Comparison of ENCODE assay signal across 19 cellular contexts in the genomic region with DNA sequence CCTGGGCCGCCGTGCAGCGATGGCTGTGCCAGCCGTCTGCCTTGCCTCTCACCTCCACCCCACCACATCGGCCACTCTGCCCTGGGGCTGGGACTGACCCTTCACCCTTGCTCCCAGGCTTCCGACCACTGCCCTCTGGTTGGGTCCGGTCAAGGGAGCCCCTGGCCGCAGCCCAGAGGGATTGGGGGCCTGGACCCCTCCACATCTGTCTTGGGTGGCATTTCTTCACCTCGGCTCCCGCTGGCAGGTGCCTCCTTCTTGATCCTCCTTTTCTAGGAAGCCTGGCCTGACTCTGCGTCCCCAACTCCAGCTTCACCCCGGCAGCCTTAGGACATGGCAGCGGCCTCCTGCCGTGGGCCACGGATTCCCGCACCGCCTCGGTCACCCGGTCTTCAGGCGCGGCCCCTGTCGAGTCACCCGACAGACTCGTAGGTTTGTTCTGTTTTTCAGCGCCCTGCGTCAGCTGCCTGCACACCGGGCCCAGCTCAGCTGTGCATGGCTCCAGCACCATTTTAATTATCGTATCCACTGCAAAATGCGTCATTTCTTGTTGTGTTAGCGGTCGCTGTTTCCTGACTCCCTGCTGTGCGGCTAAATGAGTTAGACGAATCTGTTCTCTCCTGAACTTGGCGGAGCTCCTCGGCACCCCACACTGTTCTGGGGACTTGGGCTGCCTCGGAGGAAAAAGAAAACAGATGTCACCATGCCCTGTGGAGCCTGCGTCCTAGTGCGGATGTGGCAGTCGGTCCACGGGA.
"Had no signal": no experiment of that assay in that cellular context is flagged by ENCODE, and none has a peak within 500 bp of the region (broad histone marks: within the 10 kb centered on the region; RNA-seq: fewer than 3 reads in every experiment).

No MANE protein-coding gene starts in this region.

- H3K27ac ChIP-seq: left lung, neutrophil, parathyroid adenoma, sigmoid colon had no signal

- H3K36me3 ChIP-seq: left lung, neutrophil, sigmoid colon had no signal

- H3K4me1 ChIP-seq: left lung, parathyroid adenoma had no signal

- H3K79me2 ChIP-seq: parathyroid adenoma had no signal

- H3K9ac ChIP-seq: parathyroid adenoma had no signal

- H3K36me3 Mint-ChIP-seq: activated naive CD4-positive, alpha-beta T cell treated with anti-CD3 and anti-CD28 coated beads, Interleukin-2, amount 10 ng/mL, durations not matched to agents 7 days and 5 days; naive B cell; type B pancreatic cell had no signal

- H3K9me3 ChIP-seq: left lung, neutrophil, sigmoid colon had no signal

- ATAC-seq: activated CD4-positive, CD25-positive, alpha-beta regulatory T cell treated with anti-CD3 and anti-CD28 coated beads, Interleukin-2, amount 50 U/mL, for 24 hours; activated T-helper 17 cell treated with anti-CD3 and anti-CD28 coated beads, Interleukin-2, amount 50 U/mL, for 72 hours; left lung; stimulated activated naive CD8-positive, alpha-beta T cell treated with anti-CD3 and anti-CD28 coated beads, Interleukin-15, amount 100 ng/mL, for 72 hours had no signal

- H3K4me1 Mint-ChIP-seq: activated naive CD4-positive, alpha-beta T cell treated with anti-CD3 and anti-CD28 coated beads, Interleukin-2, amount 10 ng/mL, durations not matched to agents 7 days and 5 days; activated T-helper 17 cell treated with anti-CD3 and anti-CD28 coated beads, Interleukin-2, amount 50 U/mL, for 72 hours; naive B cell; stimulated activated naive CD8-positive, alpha-beta T cell treated with anti-CD3 and anti-CD28 coated beads, Interleukin-15, amount 100 ng/mL, for 72 hours had no signal

- DNase-seq: activated CD4-positive, alpha-beta T cell treated with anti-CD3 and anti-CD28 coated beads, Interleukin-2, amount 50 U/mL, for 4 hours; activated naive CD4-positive, alpha-beta T cell treated with anti-CD3 and anti-CD28 coated beads, Interleukin-2, amount 10 ng/mL, durations not matched to agents 7 days and 5 days; activated T-cell treated with anti-CD3 and anti-CD28 coated beads for 4 hours; cortex of kidney; effector CD4-positive, alpha-beta T cell; foreskin fibroblast; hypothalamus; kidney; left lung; mammary epithelial cell; naive B cell; sigmoid colon; stimulated activated CD4-positive, alpha-beta T cell treated with anti-CD3 and anti-CD28 coated beads, Interleukin-1b, Interleukin-23, amount 100 ng/mL, for 48 hours; stimulated activated naive CD8-positive, alpha-beta T cell treated with anti-CD3 and anti-CD28 coated beads, Interleukin-15, amount 100 ng/mL, for 72 hours had no signal

- H2AFZ ChIP-seq: parathyroid adenoma had no signal

- H3K4me3 Mint-ChIP-seq: activated naive CD4-positive, alpha-beta T cell treated with anti-CD3 and anti-CD28 coated beads, Interleukin-2, amount 10 ng/mL, durations not matched to agents 7 days and 5 days; activated T-helper 17 cell treated with anti-CD3 and anti-CD28 coated beads, Interleukin-2, amount 50 U/mL, for 72 hours; stimulated activated naive CD8-positive, alpha-beta T cell treated with anti-CD3 and anti-CD28 coated beads, Interleukin-15, amount 100 ng/mL, for 72 hours; type B pancreatic cell had no signal

- H3K4me3 ChIP-seq: left lung, sigmoid colon had no signal

- H3K27ac Mint-ChIP-seq: activated naive CD4-positive, alpha-beta T cell treated with anti-CD3 and anti-CD28 coated beads, Interleukin-2, amount 10 ng/mL, durations not matched to agents 7 days and 5 days; activated T-helper 17 cell treated with anti-CD3 and anti-CD28 coated beads, Interleukin-2, amount 50 U/mL, for 72 hours; type B pancreatic cell had no signal

- H3K9me3 Mint-ChIP-seq: activated naive CD4-positive, alpha-beta T cell treated with anti-CD3 and anti-CD28 coated beads, Interleukin-2, amount 10 ng/mL, durations not matched to agents 7 days and 5 days; activated T-helper 17 cell treated with anti-CD3 and anti-CD28 coated beads, Interleukin-2, amount 50 U/mL, for 72 hours; naive B cell; stimulated activated naive CD8-positive, alpha-beta T cell treated with anti-CD3 and anti-CD28 coated beads, Interleukin-15, amount 100 ng/mL, for 72 hours; type B pancreatic cell had no signal
